In the genomic region with DNA sequence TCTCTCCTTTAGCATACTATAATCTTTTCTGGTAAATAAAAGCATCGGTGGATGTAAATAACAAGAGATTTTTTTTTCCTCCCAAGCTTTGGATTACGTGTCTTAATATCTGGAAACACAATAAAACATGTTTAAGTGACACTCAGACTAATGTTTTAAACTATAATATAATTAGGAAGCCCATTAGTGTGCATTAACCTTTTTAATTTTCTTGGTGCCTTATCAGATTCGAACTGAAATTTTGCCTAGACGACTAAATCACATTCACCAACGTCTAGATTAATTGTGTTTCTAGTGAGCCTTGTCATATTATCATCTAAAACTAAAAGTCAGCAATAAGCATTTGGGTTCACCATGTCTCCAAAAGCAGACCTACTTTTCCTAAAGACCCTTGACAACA, we compare ENCODE assay signal across 1 cellular context.
A peak's percentile ranks its signal among the peaks of the same experiment; 100 is the strongest.
TF ChIP-seq lines count a peak whose summit lies in the region.

No MANE protein-coding gene starts in this region.

TF ChIP-seq in SK-N-SH treated with all-trans-retinoic acid at 6 μM for 48 hours, 23 proteins besides CTCF, POLR2A, EP300 and RAD21 (continued from another document):
- no peak for TF ChIP-seq ZNF565 (CRISPR knock-in tag; conservative IDR thresholded peaks at IDR 0.05; ENCODE audit: low read depth)
- TF ChIP-seq SNAI2 (CRISPR knock-in tag; IDR thresholded peaks at IDR 0.05) = peak; percentile 95
- no peak for TF ChIP-seq ZFP3 (CRISPR knock-in tag; IDR thresholded peaks at IDR 0.05)
- TF ChIP-seq TOX (CRISPR knock-in tag; IDR thresholded peaks at IDR 0.05; ENCODE audit: borderline replicate concordance) = no peak
- no peak for TF ChIP-seq ZNF70 (CRISPR knock-in tag; IDR thresholded peaks at IDR 0.05)
